In the genomic region with DNA sequence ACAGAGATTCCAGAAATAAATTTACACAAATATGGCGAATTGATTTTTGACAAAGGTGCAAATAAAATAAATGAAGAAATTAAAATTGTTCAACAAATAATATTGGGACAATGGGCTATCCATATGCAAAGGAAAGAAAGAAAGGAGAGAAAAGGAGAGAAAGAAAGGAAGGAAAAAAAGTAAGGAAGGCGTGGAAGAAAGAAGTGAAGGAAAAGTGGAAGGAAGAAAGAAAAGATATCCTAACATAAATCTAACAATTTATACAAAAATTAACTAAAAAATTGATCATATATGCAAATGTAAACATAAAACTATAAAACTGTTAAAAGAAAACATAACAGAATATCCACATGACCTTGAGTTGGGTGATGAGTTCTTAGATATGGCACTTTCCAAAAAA, we compare ENCODE assay signal across 16 cellular contexts.
DNase-seq lines count a peak whose midpoint lies in the region; ATAC-seq, FAIRE-seq and TF ChIP-seq lines count a peak whose summit lies in the region.
"Had no signal": no experiment of that assay in that cellular context is flagged by ENCODE, and none has a peak within 500 bp of the region (broad histone marks: within the 10 kb centered on the region; RNA-seq: fewer than 3 reads in every experiment).

No MANE protein-coding gene starts in this region.

- CTCF ChIA-PET in HepG2 (lab: Yijun Ruan, JAX; ENCODE audit: low intra/inter-chr PET ratio, low total read pairs), result no interaction called here

- no peak overlapping the region for H2AFZ ChIP-seq in HepG2 (ENCODE audit: low read length)

- POLR2A ChIA-PET in HepG2 (lab: Yijun Ruan, JAX), result no interaction called here

- H3K27ac Mint-ChIP-seq in endodermal cell (no peak overlapping the region), type B pancreatic cell (no peak overlapping the region)
- H3K27ac Mint-ChIP-seq: CD8-positive, alpha-beta T cell had no signal

- DNase-seq in HepG2 (ENCODE audit: low spot score) (no peak), right lobe of liver (no peak), MG63 (no peak), endodermal cell (no peak), type B pancreatic cell (ENCODE audit: extremely low spot score, unreplicated experiment) (no peak), medulla oblongata (ENCODE audit: extremely low spot score) (no peak), OCI-M1 (lab: John Stamatoyannopoulos, UW) (no peak)
- DNase-seq: CD8-positive, alpha-beta T cell; GF-D8; NCI-H1092; NCI-H1694; NCI-H446; NCI-H748 treated with DMSO at 0.1 percent for 48 hours; SW 1271 had no signal

- no peaks in the 10 kb centered on the region for H4K20me1 ChIP-seq in HepG2 (ENCODE audit: insufficient read depth, low read length)

- H3K4me3 ChIP-seq in HepG2 (replicated peaks in 1 of 3; ENCODE audit: insufficient read depth in 1 of 3, low read depth in 2 of 3, low read length in 3 of 3) (no peak overlapping the region), right lobe of liver (no peak overlapping the region), MG63 (peak overlapping the region; percentile 47), endodermal cell (ENCODE audit: low read length) (peak overlapping the region; percentile 86)

- TF ChIP-seq CTCF in HepG2 (CRISPR knock-in tag; IDR thresholded peaks at IDR 0.05), result no peak
- no peak for TF ChIP-seq CTCF in right lobe of liver (IDR thresholded peaks at IDR 0.05)
- no peak for TF ChIP-seq CTCF in endodermal cell (conservative IDR thresholded peaks at IDR 0.05)
- TF ChIP-seq CTCF in type B pancreatic cell (conservative IDR thresholded peaks at IDR 0.05), result no peak

- H3K36me3 ChIP-seq in HepG2 (replicated peaks in 1 of 2; ENCODE audit: control insufficient read depth in 1 of 2, insufficient read depth in 2 of 2, low read length in 2 of 2), result no peaks in the 10 kb centered on the region
- no peaks in the 10 kb centered on the region for H3K36me3 ChIP-seq in right lobe of liver
- H3K36me3 ChIP-seq in MG63, result no peaks in the 10 kb centered on the region
- H3K36me3 ChIP-seq in endodermal cell (ENCODE audit: control insufficient read depth, insufficient read depth, low read length), result no peaks in the 10 kb centered on the region

- peak overlapping the region; percentile 92; the same call in 1 of the 2 replicates for H3K4me2 ChIP-seq in HepG2 (ENCODE audit: low read depth, low read length)

- H3K9me3 Mint-ChIP-seq in endodermal cell (no peaks in the 10 kb centered on the region), type B pancreatic cell (no peaks in the 10 kb centered on the region)

- peaks cover 20% of the 10 kb centered on the region for H3K4me1 Mint-ChIP-seq in endodermal cell
- H3K4me1 Mint-ChIP-seq in type B pancreatic cell (ENCODE audit: unreplicated experiment), result peaks cover 12% of the 10 kb centered on the region

- TF ChIP-seq POLR2A in HepG2 (IDR thresholded peaks at IDR 0.05; ENCODE audit: insufficient read depth in 1 of 2, low read depth in 2 of 2, low read length in 2 of 2), result no peak
- TF ChIP-seq POLR2A in right lobe of liver (IDR thresholded peaks at IDR 0.05), result no peak

- no TSS peak for BruUV-seq in HepG2 (replicated peaks; lab: Mats Ljungman, UMichigan)

- ATAC-seq in HepG2 (no peak), right lobe of liver (no peak), GM19328 (IDR thresholded peaks at IDR 0.05; ENCODE audit: unreplicated experiment) (no peak)
- ATAC-seq: CD8-positive, alpha-beta T cell had no signal

- no peak for TF ChIP-seq RAD21 in HepG2 (CRISPR knock-in tag; IDR thresholded peaks at IDR 0.05)

- no peaks in the 10 kb centered on the region for H3K36me3 Mint-ChIP-seq in endodermal cell (ENCODE audit: low read depth)
- no peaks in the 10 kb centered on the region for H3K36me3 Mint-ChIP-seq in type B pancreatic cell
- H3K36me3 Mint-ChIP-seq: CD8-positive, alpha-beta T cell had no signal

- intact Hi-C loops in HepG2 (cut with micrococcal nuclease; ENCODE audit: unreplicated experiment) (no loop called here), right lobe of liver (cut with DNase I) (no loop called here)

- H3K79me2 ChIP-seq in HepG2 (ENCODE audit: insufficient read depth, low read length), result no peaks in the 10 kb centered on the region

- no peak overlapping the region for H3K27ac ChIP-seq in HepG2 (ENCODE audit: extremely low read length, insufficient read depth, low read length)
- no peak overlapping the region for H3K27ac ChIP-seq in right lobe of liver
- H3K27ac ChIP-seq in endodermal cell (ENCODE audit: low read depth, low read length), result no peak overlapping the region

- TF ChIP-seq EP300 in HepG2 (IDR thresholded peaks at IDR 0.05; ENCODE audit: low read depth in 2 of 2, low read length in 2 of 2) (no peak), HepG2 (CRISPR knock-in tag; IDR thresholded peaks at IDR 0.05; ENCODE audit: borderline replicate concordance) (no peak)

- in situ Hi-C loops in HepG2 (cut with HindIII; ENCODE audit: extremely low pct_ligation_motif_present, low pct_unique_long_range_greater_than_20kb), result no loop called here

- H3K27me3 Mint-ChIP-seq in endodermal cell (ENCODE audit: insufficient read depth) (peaks cover 12% of the 10 kb centered on the region), type B pancreatic cell (peaks cover 61% of the 10 kb centered on the region)

- FAIRE-seq in HepG2 (lab: Jason Lieb, UNC), result no peak
- FAIRE-seq: RCC 7860 had no signal

- H3K27me3 ChIP-seq in HepG2 (ENCODE audit: control insufficient read depth in 1 of 2, insufficient read depth in 2 of 2, low read length in 2 of 2) (peaks cover 0 to 3% of the 10 kb centered on the region in 2 experiments; a peak in 2 of 5 replicates), right lobe of liver (peaks cover 3 to 51% of the 10 kb centered on the region in 2 donors), MG63 (no peaks in the 10 kb centered on the region), endodermal cell (ENCODE audit: control insufficient read depth, insufficient read depth, low read length, poor library complexity, severe bottlenecking) (no peaks in the 10 kb centered on the region)

- 68% methylated on average over 2 of the region's 2 CpGs for WGBS in HepG2 (ENCODE audit: low lambda C conversion rate)
- 61% methylated on average over 2 of the region's 2 CpGs for WGBS in right lobe of liver (ENCODE audit: insufficient coverage, low coverage, low lambda C conversion rate, missing lambda C conversion rate)
- 90% methylated on average over 2 of the region's 2 CpGs; no CpG with 5 or more reads in 1 of the 2 experiments for WGBS in endodermal cell (ENCODE audit: insufficient coverage in 1 of 2, insufficient read length in 1 of 2), 2 experiments

- H3K4me3 Mint-ChIP-seq in endodermal cell, result peak overlapping the region; percentile 76
- peak overlapping the region; percentile 58 for H3K4me3 Mint-ChIP-seq in type B pancreatic cell
- H3K4me3 Mint-ChIP-seq: CD8-positive, alpha-beta T cell had no signal

- H3K4me1 ChIP-seq in HepG2 (ENCODE audit: insufficient read depth, low read length) (peaks cover 34% of the 10 kb centered on the region), right lobe of liver (no peaks in the 10 kb centered on the region), endodermal cell (ENCODE audit: control insufficient read depth, insufficient read depth, low read length) (no peaks in the 10 kb centered on the region)

- H3K9me3 ChIP-seq in HepG2 (ENCODE audit: low read length) (no peaks in the 10 kb centered on the region), right lobe of liver (no peaks in the 10 kb centered on the region), MG63 (no peaks in the 10 kb centered on the region), endodermal cell (ENCODE audit: control insufficient read depth, low read length) (no peaks in the 10 kb centered on the region)

- H3K9ac ChIP-seq in HepG2 (ENCODE audit: insufficient read depth, low read depth, low read length) (no peak overlapping the region), endodermal cell (ENCODE audit: extremely low read depth, low read length, poor library complexity, severe bottlenecking) (no peak overlapping the region)

TF ChIP-seq in HepG2, 621 proteins besides CTCF, POLR2A, EP300 and RAD21 (continues in another document):
- no peak for TF ChIP-seq ZBTB14 (CRISPR knock-in tag; IDR thresholded peaks at IDR 0.05)
- TF ChIP-seq ZNF232 (CRISPR knock-in tag; IDR thresholded peaks at IDR 0.05; ENCODE audit: borderline replicate concordance), result no peak
- no peak for TF ChIP-seq ZNF619 (CRISPR knock-in tag; IDR thresholded peaks at IDR 0.05)
- no peak for TF ChIP-seq CREM (IDR thresholded peaks at IDR 0.05)
- no peak for TF ChIP-seq CREM (CRISPR knock-in tag; IDR thresholded peaks at IDR 0.05)
- TF ChIP-seq HNRNPH1 (optimal IDR thresholded peaks at IDR 0.05; ENCODE audit: low read depth, low read length), result no peak
- no peak for TF ChIP-seq ZNF383 (CRISPR knock-in tag; IDR thresholded peaks at IDR 0.05; ENCODE audit: borderline replicate concordance)

Comparison
In these comparisons a context has a peak if more than half of its experiments do, and no peak if none do; other contexts are left out.
1. H3K4me3 ChIP-seq: peak in MG63 (single experiment) and endodermal cell (single experiment); none in HepG2 (0 of 3) and right lobe of liver (0 of 3).